19 cellular contexts compared by ENCODE assay signal in genomic region chr16:68339214-68339613, GRCh38. TPM values are rescaled to one million over a fixed set of nuclear protein-coding genes. Genes with fewer than 3 reads are reported as not detected.
DNase-seq lines count a peak whose midpoint lies in the region; ATAC-seq and TF ChIP-seq lines count a peak whose summit lies in the region.
"Had no signal": no experiment of that assay in that cellular context is flagged by ENCODE, and none has a peak within 500 bp of the region (broad histone marks: within the 10 kb centered on the region; RNA-seq: fewer than 3 reads in every experiment).

No MANE protein-coding gene starts in this region.

- POLR2A ChIA-PET in activated CD4-positive, alpha-beta T cell treated with anti-CD3 and anti-CD28 coated beads, Interleukin-2, amount 10 ng/mL, durations not matched to agents 7 days and 5 days (lab: Charles Lee) = no interaction called here

- intact Hi-C loops in aorta (cut with DNase I) = no loop called here

- H3K27me3 ChIP-seq in aorta (ENCODE audit: control insufficient read depth in 1 of 2, insufficient read depth in 2 of 2, low read length in 1 of 2) = no peaks in the 10 kb centered on the region
- H3K27me3 ChIP-seq in right atrium auricular region = no peaks in the 10 kb centered on the region

- H3K4me1 ChIP-seq in aorta (ENCODE audit: control insufficient read depth in 1 of 2, insufficient read depth in 2 of 2, low read length in 2 of 2) = no peaks in the 10 kb centered on the region
- no peaks in the 10 kb centered on the region for H3K4me1 ChIP-seq in right atrium auricular region

- ATAC-seq in aorta (ENCODE audit: low FRiP score) = no peak
- no peak for ATAC-seq in HG02678 (IDR thresholded peaks at IDR 0.05; ENCODE audit: unreplicated experiment)
- ATAC-seq: GM23338, HCT116 had no signal

- peaks cover 66% of the 10 kb centered on the region for H3K36me3 Mint-ChIP-seq in activated CD4-positive, alpha-beta T cell treated with anti-CD3 and anti-CD28 coated beads, Interleukin-2, amount 10 ng/mL, durations not matched to agents 7 days and 5 days (ENCODE audit: low read depth)
- peaks cover 39% of the 10 kb centered on the region for H3K36me3 Mint-ChIP-seq in chondrocyte (ENCODE audit: low read depth)
- H3K36me3 Mint-ChIP-seq in progenitor cell of endocrine pancreas (ENCODE audit: insufficient read depth) = peaks cover 36% of the 10 kb centered on the region

- H3K36me3 ChIP-seq in aorta (ENCODE audit: control insufficient read depth in 1 of 2, insufficient read depth in 2 of 2, low read length in 1 of 2) (peaks cover 0 to 5% of the 10 kb centered on the region in 2 donors), right atrium auricular region (peaks cover 58% of the 10 kb centered on the region)

- TF ChIP-seq CTCF in chondrocyte (IDR thresholded peaks at IDR 0.05) = no peak
- TF ChIP-seq CTCF in progenitor cell of endocrine pancreas (IDR thresholded peaks at IDR 0.05; ENCODE audit: unreplicated experiment) = no peak
- no peak for TF ChIP-seq CTCF in right atrium auricular region (IDR thresholded peaks at IDR 0.05)

- no peak overlapping the region for H3K4me3 Mint-ChIP-seq in activated CD4-positive, alpha-beta T cell treated with anti-CD3 and anti-CD28 coated beads, Interleukin-2, amount 10 ng/mL, durations not matched to agents 7 days and 5 days
- H3K4me3 Mint-ChIP-seq in chondrocyte (ENCODE audit: unreplicated experiment) = no peak overlapping the region
- H3K4me3 Mint-ChIP-seq in progenitor cell of endocrine pancreas (ENCODE audit: low read depth) = no peak overlapping the region
- H3K4me3 Mint-ChIP-seq: B cell; CD4-positive, alpha-beta memory T cell; GM23338; H9 had no signal

- H3K4me3 ChIP-seq in aorta (ENCODE audit: low read length in 2 of 2) = no peak overlapping the region
- H3K4me3 ChIP-seq in right atrium auricular region = no peak overlapping the region
- H3K4me3 ChIP-seq: GM23338 had no signal

- CTCF ChIA-PET in activated CD4-positive, alpha-beta T cell treated with anti-CD3 and anti-CD28 coated beads, Interleukin-2, amount 10 ng/mL, durations not matched to agents 7 days and 5 days (lab: Charles Lee) = interaction anchor here (0.6 to 4.3 kb wide), 4 partner anchors 11 to 77 kb away, joined by 3 to 23 read pairs (median 6); partner anchors contain the start of gene SLC7A6

- H3K9me3 ChIP-seq in aorta (ENCODE audit: control insufficient read depth, low read length) (no peaks in the 10 kb centered on the region), right atrium auricular region (no peaks in the 10 kb centered on the region)

- peaks cover 4% of the 10 kb centered on the region for H3K4me1 Mint-ChIP-seq in activated CD4-positive, alpha-beta T cell treated with anti-CD3 and anti-CD28 coated beads, Interleukin-2, amount 10 ng/mL, durations not matched to agents 7 days and 5 days
- peaks cover 2% of the 10 kb centered on the region for H3K4me1 Mint-ChIP-seq in chondrocyte (ENCODE audit: low read depth)
- no peaks in the 10 kb centered on the region for H3K4me1 Mint-ChIP-seq in progenitor cell of endocrine pancreas (ENCODE audit: low read depth)
- H3K4me1 Mint-ChIP-seq: B cell, GM23338 had no signal

- H3K27ac ChIP-seq in aorta (ENCODE audit: low read depth in 1 of 2, low read length in 2 of 2) (no peak overlapping the region), right atrium auricular region (no peak overlapping the region)
- H3K27ac ChIP-seq: 22Rv1 had no signal

- DNase-seq in activated CD4-positive, alpha-beta T cell treated with anti-CD3 and anti-CD28 coated beads, Interleukin-2, amount 10 ng/mL, durations not matched to agents 7 days and 5 days = no peak
- no peak for DNase-seq in activated CD4-positive, alpha-beta T cell treated with anti-CD3 and anti-CD28 coated beads for 1 hour
- peak; percentile 59 for DNase-seq in chondrocyte (ENCODE audit: low spot score)
- DNase-seq in progenitor cell of endocrine pancreas (ENCODE audit: low spot score, unreplicated experiment) = no peak
- peak; percentile 30 to 56 for DNase-seq in aorta
- no peak for DNase-seq in activated gamma-delta T cell (lab: John Stamatoyannopoulos, UW)
- no peak for DNase-seq in right atrium auricular region (ENCODE audit: low spot score)
- DNase-seq: C1 segment of cervical spinal cord; Calu3; CD4-positive, alpha-beta memory T cell; COR-L47; DMS53; DMS79 treated with DMSO at 0.1 percent for 48 hours; H9 had no signal

- H3K27me3 Mint-ChIP-seq in activated CD4-positive, alpha-beta T cell treated with anti-CD3 and anti-CD28 coated beads, Interleukin-2, amount 10 ng/mL, durations not matched to agents 7 days and 5 days = no peaks in the 10 kb centered on the region
- H3K27me3 Mint-ChIP-seq in chondrocyte (ENCODE audit: low read depth) (no peaks in the 10 kb centered on the region), progenitor cell of endocrine pancreas (no peaks in the 10 kb centered on the region)
- H3K27me3 Mint-ChIP-seq: B cell; CD4-positive, alpha-beta memory T cell had no signal

- H3K9me3 Mint-ChIP-seq in activated CD4-positive, alpha-beta T cell treated with anti-CD3 and anti-CD28 coated beads, Interleukin-2, amount 10 ng/mL, durations not matched to agents 7 days and 5 days = no peaks in the 10 kb centered on the region
- H3K9me3 Mint-ChIP-seq in chondrocyte (ENCODE audit: low read depth) (no peaks in the 10 kb centered on the region), progenitor cell of endocrine pancreas (ENCODE audit: low read depth) (no peaks in the 10 kb centered on the region)
- H3K9me3 Mint-ChIP-seq: CD4-positive, alpha-beta memory T cell; GM23338; H9 had no signal

- WGBS in aorta, 2 donors = 88 to 92% methylated on average over 13 of the region's 13 CpGs

- H3K27ac Mint-ChIP-seq in activated CD4-positive, alpha-beta T cell treated with anti-CD3 and anti-CD28 coated beads, Interleukin-2, amount 10 ng/mL, durations not matched to agents 7 days and 5 days = peak overlapping the region; percentile 42
- H3K27ac Mint-ChIP-seq in chondrocyte (ENCODE audit: unreplicated experiment) (no peak overlapping the region), progenitor cell of endocrine pancreas (peak overlapping the region; percentile 43)
- H3K27ac Mint-ChIP-seq: B cell, GM23338 had no signal

RNA-seq across cellular contexts. Expression of gene PRMT7, which starts 28.4 kb away (rescaled TPM):
- 10 to 100 TPM; 76.9 TPM for total RNA-seq in activated CD4-positive, alpha-beta T cell treated with anti-CD3 and anti-CD28 coated beads, Interleukin-2, amount 10 ng/mL, durations not matched to agents 7 days and 5 days
- total RNA-seq in chondrocyte (25.1 to 41.8 TPM (median 26.7 TPM) in 3 replicates), progenitor cell of endocrine pancreas (60.0 and 70.5 TPM in 2 replicates), aorta (10 to 100 TPM; 21.4 to 41.7 TPM), right atrium auricular region (10 to 100 TPM; 24.5 to 35.7 TPM)
- 10 to 100 TPM; 11.0 to 99.2 TPM for polyA plus RNA-seq in aorta

RNA-seq across cellular contexts. Expression of gene SLC7A6OS, which starts 28.5 kb away (rescaled TPM):
- 10 to 100 TPM; 25.9 to 28.6 TPM for total RNA-seq in activated CD4-positive, alpha-beta T cell treated with anti-CD3 and anti-CD28 coated beads, Interleukin-2, amount 10 ng/mL, durations not matched to agents 7 days and 5 days
- 9.5 to 12.7 TPM (median 11.8 TPM) in 3 replicates for total RNA-seq in chondrocyte
- 23.9 and 25.9 TPM in 2 replicates for total RNA-seq in progenitor cell of endocrine pancreas
- total RNA-seq in aorta = 10 to 100 TPM; 13.7 to 21.1 TPM
- polyA plus RNA-seq in aorta = 1 to 10 TPM; 4.0 to 8.3 TPM
- total RNA-seq in right atrium auricular region = 1 to 10 TPM; 6.8 to 8.6 TPM

Comparison
In these comparisons a context has a peak if more than half of its experiments do, and no peak if none do; other contexts are left out.
1. DNase-seq: peak in chondrocyte (single experiment) and aorta (2 of 2); none in activated CD4-positive, alpha-beta T cell treated with anti-CD3 and anti-CD28 coated beads, Interleukin-2, amount 10 ng/mL, durations not matched to agents 7 days and 5 days (single experiment), activated CD4-positive, alpha-beta T cell treated with anti-CD3 and anti-CD28 coated beads for 1 hour (single experiment), progenitor cell of endocrine pancreas (single experiment), activated gamma-delta T cell (single experiment) and right atrium auricular region (single experiment).